In the genomic region with DNA sequence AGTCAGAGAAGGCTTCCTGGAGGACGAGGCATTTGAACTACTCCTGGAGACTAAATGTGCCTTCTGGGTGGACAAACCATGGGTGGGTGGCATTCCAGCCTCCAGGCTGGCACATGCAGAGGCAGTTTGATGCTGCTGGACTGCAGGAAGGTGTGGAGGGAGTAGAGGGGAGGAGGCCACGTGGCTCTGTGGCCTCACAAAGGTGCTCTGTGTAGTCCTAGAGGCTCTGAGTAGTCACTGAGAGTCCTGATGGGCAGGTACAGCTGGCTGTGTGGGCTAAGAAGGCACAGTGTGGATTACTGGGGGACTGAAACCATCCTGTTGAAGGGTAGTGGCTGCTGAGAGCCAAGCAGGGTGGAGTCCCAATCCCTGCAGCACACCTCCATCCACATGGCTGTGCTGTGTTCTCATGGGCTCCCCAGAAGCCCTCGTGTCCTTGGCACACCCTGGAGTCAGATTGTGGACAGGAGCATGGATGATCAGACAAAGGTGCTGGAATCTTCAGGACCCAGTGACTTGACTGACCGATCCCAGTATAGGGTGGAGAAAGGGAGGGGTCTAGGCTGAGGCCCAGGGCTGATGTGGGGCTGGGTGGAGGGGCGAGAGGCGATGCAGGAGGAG, we compare ENCODE assay signal across 1 cellular context.
A peak's percentile ranks its signal among the peaks of the same experiment; 100 is the strongest.
TF ChIP-seq lines count a peak whose summit lies in the region.

No MANE protein-coding gene starts in this region.

TF ChIP-seq in HepG2, 621 proteins besides CTCF, POLR2A, EP300 and RAD21:
- no peak for TF ChIP-seq ZSCAN25 (CRISPR knock-in tag; IDR thresholded peaks at IDR 0.05)
- no peak for TF ChIP-seq PRDM4 (CRISPR knock-in tag; IDR thresholded peaks at IDR 0.05; ENCODE audit: borderline replicate concordance)
- TF ChIP-seq, protein P1, sequence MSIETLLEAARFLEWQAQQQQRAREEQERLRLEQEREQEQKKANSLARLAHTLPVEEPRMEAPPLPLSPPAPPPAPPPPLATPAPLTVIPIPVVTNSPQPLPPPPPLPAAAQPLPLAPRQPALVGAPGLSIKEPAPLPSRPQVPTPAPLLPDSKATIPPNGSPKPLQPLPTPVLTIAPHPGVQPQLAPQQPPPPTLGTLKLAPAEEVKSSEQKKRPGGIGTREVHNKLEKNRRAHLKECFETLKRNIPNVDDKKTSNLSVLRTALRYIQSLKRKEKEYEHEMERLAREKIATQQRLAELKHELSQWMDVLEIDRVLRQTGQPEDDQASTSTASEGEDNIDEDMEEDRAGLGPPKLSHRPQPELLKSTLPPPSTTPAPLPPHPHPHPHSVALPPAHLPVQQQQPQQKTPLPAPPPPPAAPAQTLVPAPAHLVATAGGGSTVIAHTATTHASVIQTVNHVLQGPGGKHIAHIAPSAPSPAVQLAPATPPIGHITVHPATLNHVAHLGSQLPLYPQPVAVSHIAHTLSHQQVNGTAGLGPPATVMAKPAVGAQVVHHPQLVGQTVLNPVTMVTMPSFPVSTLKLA (IDR thresholded peaks at IDR 0.05), result 0 out of 2 replicates have a peak, but pooled peaks have one; percentile 16
- 0 out of 2 replicates have a peak, but pooled peaks have one; percentile 17 for TF ChIP-seq ZSCAN21 (CRISPR knock-in tag; IDR thresholded peaks at IDR 0.05; ENCODE audit: borderline replicate concordance)
- no peak for TF ChIP-seq SIX4 (CRISPR knock-in tag; IDR thresholded peaks at IDR 0.05)
